Comparison of ENCODE assay signal across 18 cellular contexts in the genomic region with DNA sequence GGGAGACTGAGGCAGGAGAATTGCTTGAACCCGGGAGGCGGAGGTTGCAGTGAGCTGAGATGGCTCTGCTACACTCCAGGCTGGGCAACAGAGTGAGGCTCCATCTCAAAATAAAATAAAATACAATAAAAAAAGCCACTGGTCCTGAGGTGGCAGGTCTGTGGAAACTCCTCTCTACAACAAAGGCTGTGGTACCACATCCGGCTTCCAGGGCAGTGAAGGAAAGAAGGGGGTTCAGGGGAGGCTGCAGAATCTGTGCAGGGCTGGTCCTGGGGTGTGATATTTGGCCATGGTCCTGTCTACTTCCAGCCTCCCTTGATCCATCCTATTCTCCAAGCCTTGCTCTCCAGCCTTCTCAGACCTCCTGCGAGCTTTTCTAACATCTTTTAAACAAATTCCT. TPM values are rescaled to one million over a fixed set of nuclear protein-coding genes. Genes with fewer than 3 reads are reported as not detected.
A peak's percentile ranks its signal among the peaks of the same experiment; 100 is the strongest.
DNase-seq lines count a peak whose midpoint lies in the region; ATAC-seq and TF ChIP-seq lines count a peak whose summit lies in the region.
"Had no signal": no experiment of that assay in that cellular context is flagged by ENCODE, and none has a peak within 500 bp of the region (broad histone marks: within the 10 kb centered on the region; RNA-seq: fewer than 3 reads in every experiment).

No MANE protein-coding gene starts in this region.

- intact Hi-C loops in activated CD4-positive, alpha-beta T cell treated with anti-CD3 and anti-CD28 coated beads, Interleukin-2, amount 10 ng/mL, durations not matched to agents 24 days and 14 days (cut with micrococcal nuclease), result loop anchor here (2.0 kb wide), 1 partner anchor 16 kb away; no protein-coding TSS in a partner anchor
- intact Hi-C loops in uterus (cut with DNase I; ENCODE audit: low total_unique reads), result no loop called here

- no peaks in the 10 kb centered on the region for H3K36me3 ChIP-seq in uterus
- H3K36me3 ChIP-seq: left lung had no signal

- no peaks in the 10 kb centered on the region for H3K9me3 ChIP-seq in uterus
- H3K9me3 ChIP-seq: body of pancreas, left lung had no signal

- H3K27me3 ChIP-seq in uterus, result no peaks in the 10 kb centered on the region
- H3K27me3 ChIP-seq: body of pancreas, left lung had no signal

- H3K4me3 ChIP-seq in uterus, result no peak overlapping the region
- H3K4me3 ChIP-seq: body of pancreas, left lung had no signal

- peak overlapping the region; percentile 74 for H3K27ac Mint-ChIP-seq in activated CD4-positive, alpha-beta T cell treated with anti-CD3 and anti-CD28 coated beads, Interleukin-2, amount 10 ng/mL, durations not matched to agents 24 days and 14 days
- H3K27ac Mint-ChIP-seq in activated naive CD8-positive, alpha-beta T cell treated with anti-CD3 and anti-CD28 coated beads for 36 hours, result peak overlapping the region; percentile 84

- H3K27me3 Mint-ChIP-seq in activated CD4-positive, alpha-beta T cell treated with anti-CD3 and anti-CD28 coated beads, Interleukin-2, amount 10 ng/mL, durations not matched to agents 24 days and 14 days, result no peaks in the 10 kb centered on the region
- H3K27me3 Mint-ChIP-seq in activated naive CD8-positive, alpha-beta T cell treated with anti-CD3 and anti-CD28 coated beads for 36 hours, result no peaks in the 10 kb centered on the region

- H3K4me1 ChIP-seq in uterus, result no peaks in the 10 kb centered on the region
- H3K4me1 ChIP-seq: body of pancreas had no signal

- no peak for TF ChIP-seq CTCF in uterus (IDR thresholded peaks at IDR 0.05)

- peak; percentile 54 for ATAC-seq in stimulated activated naive CD8-positive, alpha-beta T cell treated with anti-CD3 and anti-CD28 coated beads, Interleukin-15, Interleukin-2, amounts not matched to agents 100 U/mL and 50 U/mL, for 24 hours
- no peak for ATAC-seq in GM18867 (IDR thresholded peaks at IDR 0.05; ENCODE audit: unreplicated experiment)
- ATAC-seq: body of pancreas, left lung had no signal

- no peaks in the 10 kb centered on the region for H3K9me3 Mint-ChIP-seq in activated CD4-positive, alpha-beta T cell treated with anti-CD3 and anti-CD28 coated beads, Interleukin-2, amount 10 ng/mL, durations not matched to agents 24 days and 14 days
- peaks cover 5% of the 10 kb centered on the region for H3K9me3 Mint-ChIP-seq in activated naive CD8-positive, alpha-beta T cell treated with anti-CD3 and anti-CD28 coated beads for 36 hours

- TF ChIP-seq POLR2A in uterus (IDR thresholded peaks at IDR 0.05), result no peak

- peak overlapping the region; percentile 33 for H3K4me3 Mint-ChIP-seq in activated CD4-positive, alpha-beta T cell treated with anti-CD3 and anti-CD28 coated beads, Interleukin-2, amount 10 ng/mL, durations not matched to agents 24 days and 14 days
- peak overlapping the region; percentile 9 for H3K4me3 Mint-ChIP-seq in activated naive CD8-positive, alpha-beta T cell treated with anti-CD3 and anti-CD28 coated beads for 36 hours

- DNase-seq in activated naive CD4-positive, alpha-beta T cell treated with Interleukin-2 at 50 U/mL for 16 hours, result peak; percentile 20
- DNase-seq in activated naive CD4-positive, alpha-beta T cell treated with anti-CD3 and anti-CD28 coated beads, Interleukin-2, amount 50 U/mL, for 16 hours, result no peak
- DNase-seq in activated CD4-positive, alpha-beta T cell treated with anti-CD3 and anti-CD28 coated beads, Interleukin-2, amount 10 ng/mL, durations not matched to agents 24 days and 14 days, result peak; percentile 85
- DNase-seq in activated naive CD8-positive, alpha-beta T cell treated with anti-CD3 and anti-CD28 coated beads for 36 hours, result peak; percentile 51
- DNase-seq in stimulated activated naive CD8-positive, alpha-beta T cell treated with anti-CD3 and anti-CD28 coated beads, Interleukin-15, Interleukin-2, amounts not matched to agents 100 U/mL and 50 U/mL, for 24 hours, result peak; percentile 38
- DNase-seq in SIG-M5 treated with dmso at 0.1 percent for 504 hours (lab: John Stamatoyannopoulos, UW; ENCODE audit: unreplicated experiment) (no peak), uterus (no peak)
- DNase-seq: activated CD8-positive, alpha-beta memory T cell treated with anti-CD3 and anti-CD28 coated beads, Interleukin-2, amount 50 U/mL, for 4 hours; body of pancreas; effector CD8-positive, alpha-beta T cell; GDM1; left lung; NCI-H1417; SHP77 had no signal

- H3K36me3 Mint-ChIP-seq in activated CD4-positive, alpha-beta T cell treated with anti-CD3 and anti-CD28 coated beads, Interleukin-2, amount 10 ng/mL, durations not matched to agents 24 days and 14 days (ENCODE audit: low read depth), result peaks cover 3% of the 10 kb centered on the region
- H3K36me3 Mint-ChIP-seq in activated naive CD8-positive, alpha-beta T cell treated with anti-CD3 and anti-CD28 coated beads for 36 hours, result peaks cover 5% of the 10 kb centered on the region

- no peak overlapping the region for H3K27ac ChIP-seq in uterus
- H3K27ac ChIP-seq: body of pancreas, KMS-11, left lung had no signal

- peaks cover 74% of the 10 kb centered on the region for H3K4me1 Mint-ChIP-seq in activated CD4-positive, alpha-beta T cell treated with anti-CD3 and anti-CD28 coated beads, Interleukin-2, amount 10 ng/mL, durations not matched to agents 24 days and 14 days
- peaks cover 67% of the 10 kb centered on the region for H3K4me1 Mint-ChIP-seq in activated naive CD8-positive, alpha-beta T cell treated with anti-CD3 and anti-CD28 coated beads for 36 hours

RNA-seq across cellular contexts. Expression of a gene that starts 0.7 kb away (rescaled TPM):
- total RNA-seq in activated CD4-positive, alpha-beta T cell treated with anti-CD3 and anti-CD28 coated beads, Interleukin-2, amount 10 ng/mL, durations not matched to agents 24 days and 14 days, result not detected in 2 replicates
- total RNA-seq in activated naive CD8-positive, alpha-beta T cell treated with anti-CD3 and anti-CD28 coated beads for 36 hours, result under 1 TPM; 0.27 to 0.32 TPM
- total RNA-seq in uterus, result not detected
- total RNA-seq: body of pancreas, myocyte, posterior vena cava had no signal

RNA-seq across cellular contexts. Expression of a gene that starts 19.4 kb away (rescaled TPM):
- total RNA-seq in activated CD4-positive, alpha-beta T cell treated with anti-CD3 and anti-CD28 coated beads, Interleukin-2, amount 10 ng/mL, durations not matched to agents 24 days and 14 days, result 1.1 and 1.4 TPM in 2 replicates
- 1 to 10 TPM; 4.9 to 5.1 TPM for total RNA-seq in activated naive CD8-positive, alpha-beta T cell treated with anti-CD3 and anti-CD28 coated beads for 36 hours
- 1 to 10 TPM in 1 of 4 donors, not detected in 3; 3.0 TPM for total RNA-seq in uterus
- total RNA-seq: myocyte had no signal

RNA-seq across cellular contexts. Expression of a gene that starts 37.3 kb away (rescaled TPM):
- not detected in 2 replicates for total RNA-seq in activated CD4-positive, alpha-beta T cell treated with anti-CD3 and anti-CD28 coated beads, Interleukin-2, amount 10 ng/mL, durations not matched to agents 24 days and 14 days
- total RNA-seq in activated naive CD8-positive, alpha-beta T cell treated with anti-CD3 and anti-CD28 coated beads for 36 hours, result not detected
- total RNA-seq in uterus, result under 1 TPM in 1 of 4 donors, not detected in 3; 0.14 TPM
- total RNA-seq: body of pancreas, left lung, myocyte, posterior vena cava had no signal

RNA-seq across cellular contexts. Expression of a gene that starts 55.5 kb away (rescaled TPM):
- total RNA-seq in activated CD4-positive, alpha-beta T cell treated with anti-CD3 and anti-CD28 coated beads, Interleukin-2, amount 10 ng/mL, durations not matched to agents 24 days and 14 days, result 295 and 297 TPM in 2 replicates
- 100 to 1,000 TPM; 263 to 278 TPM for total RNA-seq in activated naive CD8-positive, alpha-beta T cell treated with anti-CD3 and anti-CD28 coated beads for 36 hours
- 1 to 10 TPM in 1 of 4 donors, not detected in 3; 7.8 TPM for total RNA-seq in uterus
- total RNA-seq: body of pancreas, myocyte had no signal

RNA-seq across cellular contexts. Expression of a gene that starts 58.8 kb away (rescaled TPM):
- 57.0 and 60.2 TPM in 2 replicates for total RNA-seq in activated CD4-positive, alpha-beta T cell treated with anti-CD3 and anti-CD28 coated beads, Interleukin-2, amount 10 ng/mL, durations not matched to agents 24 days and 14 days
- total RNA-seq in activated naive CD8-positive, alpha-beta T cell treated with anti-CD3 and anti-CD28 coated beads for 36 hours, result 10 to 100 TPM; 43.8 to 45.9 TPM
- total RNA-seq in uterus, result 10 to 100 TPM in 3 of 4 donors, 1 to 10 TPM in 1; 7.1 to 42.6 (median 26.6) TPM

Comparison
In these comparisons a context has a peak if more than half of its experiments do, and no peak if none do; other contexts are left out.
1. DNase-seq: peak in activated naive CD4-positive, alpha-beta T cell treated with Interleukin-2 at 50 U/mL for 16 hours (single experiment), activated CD4-positive, alpha-beta T cell treated with anti-CD3 and anti-CD28 coated beads, Interleukin-2, amount 10 ng/mL, durations not matched to agents 24 days and 14 days (single experiment), activated naive CD8-positive, alpha-beta T cell treated with anti-CD3 and anti-CD28 coated beads for 36 hours (single experiment) and stimulated activated naive CD8-positive, alpha-beta T cell treated with anti-CD3 and anti-CD28 coated beads, Interleukin-15, Interleukin-2, amounts not matched to agents 100 U/mL and 50 U/mL, for 24 hours (single experiment); none in activated naive CD4-positive, alpha-beta T cell treated with anti-CD3 and anti-CD28 coated beads, Interleukin-2, amount 50 U/mL, for 16 hours (single experiment), SIG-M5 treated with dmso at 0.1 percent for 504 hours (single experiment) and uterus (0 of 2).